ENCODE assay signal across 15 cellular contexts in the genomic region with DNA sequence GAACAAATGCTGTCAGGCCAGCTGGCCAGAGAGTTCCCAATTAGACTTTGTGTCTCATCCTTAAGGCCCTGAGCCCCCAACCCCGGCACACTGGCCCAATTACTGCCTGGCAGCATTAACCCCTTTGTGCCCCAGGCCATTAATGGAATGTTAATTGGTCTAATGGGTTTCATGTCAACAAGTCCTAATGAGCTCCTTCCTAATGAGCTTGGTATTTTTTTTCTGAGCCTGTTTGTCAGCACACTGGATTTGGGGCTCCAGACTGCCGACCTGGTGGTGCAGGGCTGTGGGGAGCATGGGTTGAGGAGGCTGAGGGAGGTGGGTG.
"Had no signal": no experiment of that assay in that cellular context is flagged by ENCODE, and none has a peak within 500 bp of the region (broad histone marks: within the 10 kb centered on the region; RNA-seq: fewer than 3 reads in every experiment).

No MANE protein-coding gene starts in this region.

- H3K36me3 Mint-ChIP-seq: activated naive CD4-positive, alpha-beta T cell treated with anti-CD3 and anti-CD28 coated beads, Interleukin-2, amount 50 U/mL, for 72 hours had no signal

- H3K27ac Mint-ChIP-seq: activated CD4-positive, alpha-beta T cell treated with anti-CD3 and anti-CD28 coated beads, Interleukin-2, amount 10 ng/mL, durations not matched to agents 24 days and 14 days; activated CD8-positive, alpha-beta T cell treated with anti-CD3 and anti-CD28 coated beads, Interleukin-2, amount 10 ng/mL, durations not matched to agents 7 days and 5 days; activated naive CD4-positive, alpha-beta T cell treated with anti-CD3 and anti-CD28 coated beads, Interleukin-2, amount 50 U/mL, for 72 hours; activated T-cell treated with anti-CD3 and anti-CD28 coated beads, Interleukin-2, amount 50 U/mL, for 72 hours had no signal

- ATAC-seq: activated CD8-positive, alpha-beta T cell treated with anti-CD3 and anti-CD28 coated beads, Interleukin-2, amount 10 ng/mL, durations not matched to agents 7 days and 5 days; activated naive CD4-positive, alpha-beta T cell treated with anti-CD3 and anti-CD28 coated beads, Interleukin-2, amount 50 U/mL, for 72 hours; activated T-cell treated with anti-CD3 and anti-CD28 coated beads, Interleukin-2, amount 50 U/mL, for 72 hours; esophagus mucosa; left lung; stimulated activated naive CD8-positive, alpha-beta T cell treated with anti-CD3 and anti-CD28 coated beads, Interleukin-15, Interleukin-2, amounts not matched to agents 100 U/mL and 50 U/mL, for 24 hours had no signal

- H3K27me3 ChIP-seq: suprapubic skin had no signal

- H3K4me1 ChIP-seq: left lung had no signal

- H3K27ac ChIP-seq: left lung, neutrophil, SK-N-MC, skin epidermis, suprapubic skin had no signal

- DNase-seq: activated CD4-positive, alpha-beta T cell treated with anti-CD3 and anti-CD28 coated beads, Interleukin-2, amount 10 ng/mL, durations not matched to agents 24 days and 14 days; activated CD4-positive, CD25-positive, alpha-beta regulatory T cell; activated CD8-positive, alpha-beta memory T cell treated with anti-CD3 and anti-CD28 coated beads, Interleukin-2, amount 50 U/mL, for 48 hours; activated CD8-positive, alpha-beta T cell treated with anti-CD3 and anti-CD28 coated beads, Interleukin-2, amount 10 ng/mL, durations not matched to agents 7 days and 5 days; activated gamma-delta T cell; activated T-cell treated with anti-CD3 and anti-CD28 coated beads, Interleukin-2, amount 50 U/mL, for 72 hours; hippocampal formation; left lung; stimulated activated naive CD8-positive, alpha-beta T cell treated with anti-CD3 and anti-CD28 coated beads, Interleukin-15, Interleukin-2, amounts not matched to agents 100 U/mL and 50 U/mL, for 24 hours had no signal

- H3K9me3 ChIP-seq: left lung, neutrophil, suprapubic skin had no signal

- H3K4me3 Mint-ChIP-seq: activated CD4-positive, alpha-beta T cell treated with anti-CD3 and anti-CD28 coated beads, Interleukin-2, amount 10 ng/mL, durations not matched to agents 24 days and 14 days; activated CD8-positive, alpha-beta T cell treated with anti-CD3 and anti-CD28 coated beads, Interleukin-2, amount 10 ng/mL, durations not matched to agents 7 days and 5 days; activated T-cell treated with anti-CD3 and anti-CD28 coated beads, Interleukin-2, amount 50 U/mL, for 72 hours had no signal

- H3K4me3 ChIP-seq: left lung, SK-N-MC, skin epidermis, suprapubic skin had no signal

- H3K36me3 ChIP-seq: left lung, neutrophil, suprapubic skin had no signal

- H3K9me3 Mint-ChIP-seq: activated CD4-positive, alpha-beta T cell treated with anti-CD3 and anti-CD28 coated beads, Interleukin-2, amount 10 ng/mL, durations not matched to agents 24 days and 14 days; activated naive CD4-positive, alpha-beta T cell treated with anti-CD3 and anti-CD28 coated beads, Interleukin-2, amount 50 U/mL, for 72 hours; activated T-cell treated with anti-CD3 and anti-CD28 coated beads, Interleukin-2, amount 50 U/mL, for 72 hours had no signal

- H3K4me1 Mint-ChIP-seq: activated CD4-positive, alpha-beta T cell treated with anti-CD3 and anti-CD28 coated beads, Interleukin-2, amount 10 ng/mL, durations not matched to agents 24 days and 14 days had no signal
